11 cellular contexts compared by ENCODE assay signal in genomic region chr22:33578752-33579151, GRCh38.
"Had no signal": no experiment of that assay in that cellular context is flagged by ENCODE, and none has a peak within 500 bp of the region (broad histone marks: within the 10 kb centered on the region; RNA-seq: fewer than 3 reads in every experiment).

No MANE protein-coding gene starts in this region.

- H3K4me1 Mint-ChIP-seq: activated CD4-positive, alpha-beta T cell treated with anti-CD3 and anti-CD28 coated beads, Interleukin-2, amount 10 ng/mL, durations not matched to agents 24 days and 14 days had no signal

- H3K27me3 ChIP-seq: colonic mucosa, esophagus muscularis mucosa, tibial nerve, vagina had no signal

- ATAC-seq: activated CD8-positive, alpha-beta T cell treated with anti-CD3 and anti-CD28 coated beads, Interleukin-2, amount 10 ng/mL, durations not matched to agents 7 days and 5 days had no signal

- H3K36me3 Mint-ChIP-seq: activated naive CD8-positive, alpha-beta T cell had no signal

- H3K9me3 Mint-ChIP-seq: activated CD4-positive, alpha-beta T cell treated with anti-CD3 and anti-CD28 coated beads, Interleukin-2, amount 10 ng/mL, durations not matched to agents 24 days and 14 days had no signal

- H2AFZ ChIP-seq: parathyroid adenoma had no signal

- H3K4me3 ChIP-seq: colonic mucosa, esophagus muscularis mucosa, tibial nerve, vagina had no signal

- H3K27ac Mint-ChIP-seq: activated CD4-positive, alpha-beta T cell treated with anti-CD3 and anti-CD28 coated beads, Interleukin-2, amount 10 ng/mL, durations not matched to agents 24 days and 14 days; activated CD8-positive, alpha-beta T cell treated with anti-CD3 and anti-CD28 coated beads, Interleukin-2, amount 10 ng/mL, durations not matched to agents 7 days and 5 days; activated naive CD8-positive, alpha-beta T cell had no signal

- DNase-seq: activated gamma-delta T cell; retina; stimulated activated naive CD4-positive, alpha-beta T cell had no signal

- H3K36me3 ChIP-seq: colonic mucosa, esophagus muscularis mucosa, tibial nerve, vagina had no signal

- H3K4me1 ChIP-seq: parathyroid adenoma had no signal

- H3K4me3 Mint-ChIP-seq: activated CD4-positive, alpha-beta T cell treated with anti-CD3 and anti-CD28 coated beads, Interleukin-2, amount 10 ng/mL, durations not matched to agents 24 days and 14 days; activated CD8-positive, alpha-beta T cell treated with anti-CD3 and anti-CD28 coated beads, Interleukin-2, amount 10 ng/mL, durations not matched to agents 7 days and 5 days; activated naive CD8-positive, alpha-beta T cell had no signal

- H3K27me3 Mint-ChIP-seq: activated CD4-positive, alpha-beta T cell treated with anti-CD3 and anti-CD28 coated beads, Interleukin-2, amount 10 ng/mL, durations not matched to agents 24 days and 14 days had no signal

- H3K9me3 ChIP-seq: colonic mucosa, esophagus muscularis mucosa, tibial nerve, vagina had no signal

- H3K27ac ChIP-seq: colonic mucosa, esophagus muscularis mucosa, parathyroid adenoma, tibial nerve, vagina had no signal

- H3K79me2 ChIP-seq: parathyroid adenoma had no signal
